In genomic region chr17:38897176-38897575, GRCh38 we compare ENCODE assay signal across 11 cellular contexts. TPM values are rescaled to one million over a fixed set of nuclear protein-coding genes. Genes with fewer than 3 reads are reported as not detected.
DNase-seq lines count a peak whose midpoint lies in the region; ATAC-seq and TF ChIP-seq lines count a peak whose summit lies in the region.
"Had no signal": no experiment of that assay in that cellular context is flagged by ENCODE, and none has a peak within 500 bp of the region (broad histone marks: within the 10 kb centered on the region; RNA-seq: fewer than 3 reads in every experiment).

No MANE protein-coding gene starts in this region.

- H3K27ac Mint-ChIP-seq in activated B cell treated with CpG ODN at 0.5 μM for 24 hours (peak overlapping the region; percentile 93), endodermal cell (no peak overlapping the region)

- intact Hi-C loops in activated B cell treated with CpG ODN at 0.5 μM for 24 hours (cut with micrococcal nuclease) = no loop called here
- intact Hi-C loops in Right ventricle myocardium superior (cut with DNase I) = no loop called here
- intact Hi-C loops in gastrocnemius medialis (cut with DNase I; ENCODE audit: low total_unique reads) = no loop called here

- H3K9me3 ChIP-seq in gastrocnemius medialis = no peaks in the 10 kb centered on the region
- H3K9me3 ChIP-seq in endodermal cell (ENCODE audit: control insufficient read depth, low read length) = no peaks in the 10 kb centered on the region

- H3K4me3 Mint-ChIP-seq in activated B cell treated with CpG ODN at 0.5 μM for 24 hours = no peak overlapping the region
- H3K4me3 Mint-ChIP-seq in endodermal cell = no peak overlapping the region

- CTCF ChIA-PET in activated B cell treated with CpG ODN at 0.5 μM for 24 hours (lab: Charles Lee) = interaction anchor here (0.9 to 3.4 kb wide), 3 partner anchors 26 to 256 kb away, joined by 3 to 21 read pairs (median 3); partner anchors contain the start of gene LASP1

- ATAC-seq in activated B cell treated with CpG ODN at 0.5 μM for 24 hours (ENCODE audit: low read depth) (no peak), Right ventricle myocardium superior (ENCODE audit: poor library complexity) (peak; percentile 73), gastrocnemius medialis (peak; percentile 43 to 47), GM18502 (IDR thresholded peaks at IDR 0.05; ENCODE audit: poor library complexity, unreplicated experiment) (no peak), GM21367 (IDR thresholded peaks at IDR 0.05; ENCODE audit: unreplicated experiment) (no peak)
- ATAC-seq: activated T-cell treated with anti-CD3 and anti-CD28 coated beads, Interleukin-2, amount 50 U/mL, for 4 hours; foreskin keratinocyte had no signal

- H3K4me3 ChIP-seq in gastrocnemius medialis (no peak overlapping the region), endodermal cell (ENCODE audit: low read length) (no peak overlapping the region)

- WGBS in endodermal cell (ENCODE audit: insufficient coverage in 1 of 2, insufficient read length in 1 of 2), 2 experiments = 93 to 95% methylated on average over 3 to 6 of the region's 6 CpGs

- H3K36me3 Mint-ChIP-seq in activated B cell treated with CpG ODN at 0.5 μM for 24 hours (ENCODE audit: low read depth) (peaks cover 52% of the 10 kb centered on the region), endodermal cell (ENCODE audit: low read depth) (peaks cover 48% of the 10 kb centered on the region)

- H3K4me1 Mint-ChIP-seq in activated B cell treated with CpG ODN at 0.5 μM for 24 hours = peaks cover 41% of the 10 kb centered on the region
- H3K4me1 Mint-ChIP-seq in endodermal cell = peaks cover 24% of the 10 kb centered on the region

- POLR2A ChIA-PET in activated B cell treated with CpG ODN at 0.5 μM for 24 hours (lab: Charles Lee) = interaction anchor here (2.3 to 6.7 kb wide), 6 partner anchors 12 to 72 kb away, joined by 9 to 256 read pairs (median 24); partner anchors contain the start of genes CWC25, LASP1, LASP1NB and RPL23

- H3K36me3 ChIP-seq in gastrocnemius medialis (no peaks in the 10 kb centered on the region), endodermal cell (ENCODE audit: control insufficient read depth, insufficient read depth, low read length) (peaks cover 73% of the 10 kb centered on the region)

- TF ChIP-seq CTCF in activated B cell treated with CpG ODN at 0.5 μM for 24 hours (IDR thresholded peaks at IDR 0.05) (no peak), gastrocnemius medialis (IDR thresholded peaks at IDR 0.05 in 4 of 5, conservative IDR thresholded peaks at IDR 0.05 in 1 of 5) (no peak), endodermal cell (conservative IDR thresholded peaks at IDR 0.05) (no peak)

- TF ChIP-seq POLR2A in gastrocnemius medialis (IDR thresholded peaks at IDR 0.05) = no peak

- H3K4me1 ChIP-seq in gastrocnemius medialis (peaks cover 59 to 69% of the 10 kb centered on the region in 2 donors), endodermal cell (ENCODE audit: control insufficient read depth, insufficient read depth, low read length) (peaks cover 4% of the 10 kb centered on the region)

- H3K27me3 ChIP-seq in gastrocnemius medialis (no peaks in the 10 kb centered on the region), endodermal cell (ENCODE audit: control insufficient read depth, insufficient read depth, low read length, poor library complexity, severe bottlenecking) (no peaks in the 10 kb centered on the region)
- H3K27me3 ChIP-seq: foreskin keratinocyte had no signal

- no peaks in the 10 kb centered on the region for H3K27me3 Mint-ChIP-seq in activated B cell treated with CpG ODN at 0.5 μM for 24 hours
- H3K27me3 Mint-ChIP-seq in endodermal cell (ENCODE audit: insufficient read depth) = no peaks in the 10 kb centered on the region

- in situ Hi-C loops in gastrocnemius medialis (cut with MboI; ENCODE audit: low sequenced_read_pairs in 4 of 4) = loop anchor here in 1 of 4 donors (25.0 kb wide), 1 partner anchor 90 kb away; no protein-coding TSS in a partner anchor

- H3K27ac ChIP-seq in gastrocnemius medialis = peak overlapping the region; percentile 64 to 81 (median 76)
- H3K27ac ChIP-seq in endodermal cell (ENCODE audit: low read depth, low read length) = no peak overlapping the region
- H3K27ac ChIP-seq: foreskin keratinocyte had no signal

- peak; percentile 61 for DNase-seq in DMS 273 treated with DMSO at 0.1 percent for 48 hours (lab: John Stamatoyannopoulos, UW)
- DNase-seq in activated B cell treated with CpG ODN at 0.5 μM for 24 hours = no peak
- DNase-seq in Right ventricle myocardium superior = peak; percentile 92
- DNase-seq in gastrocnemius medialis = peak; percentile 63 to 85
- no peak for DNase-seq in endodermal cell
- DNase-seq in inferior parietal cortex (ENCODE audit: extremely low spot score) = no peak
- DNase-seq: activated T-cell treated with anti-CD3 and anti-CD28 coated beads, Interleukin-2, amount 50 U/mL, for 4 hours; foreskin keratinocyte; GDM1 had no signal

- H3K9me3 Mint-ChIP-seq in activated B cell treated with CpG ODN at 0.5 μM for 24 hours (no peaks in the 10 kb centered on the region), endodermal cell (no peaks in the 10 kb centered on the region)
- H3K9me3 Mint-ChIP-seq: activated T-cell treated with anti-CD3 and anti-CD28 coated beads, Interleukin-2, amount 50 U/mL, for 4 hours had no signal

- H3K9ac ChIP-seq in endodermal cell (ENCODE audit: extremely low read depth, low read length, poor library complexity, severe bottlenecking) = no peak overlapping the region

RNA-seq across cellular contexts. Expression of gene LASP1, which starts 27.3 kb away (rescaled TPM):
- total RNA-seq in activated B cell treated with CpG ODN at 0.5 μM for 24 hours (117 and 127 TPM in 2 replicates), Right ventricle myocardium superior (31.7 TPM), gastrocnemius medialis (10 to 100 TPM; 10.7 to 24.1 (median 20.5) TPM), endodermal cell (100 to 1,000 TPM; 168 to 177 TPM)
- 102 TPM for polyA plus RNA-seq in endodermal cell (2013, experiment 1 of 2)
- polyA plus RNA-seq in endodermal cell (2013, experiment 2 of 2) = 102 TPM

RNA-seq across cellular contexts. Expression of gene RPL23, which starts 43.7 kb away (rescaled TPM):
- total RNA-seq in activated B cell treated with CpG ODN at 0.5 μM for 24 hours (2,652 and 3,293 TPM in 2 replicates), Right ventricle myocardium superior (767 TPM), gastrocnemius medialis (1,000 to 10,000 TPM in 1 of 4 donors, 100 to 1,000 TPM in 3; 878 to 1,126 (median 955) TPM), endodermal cell (1,000 to 10,000 TPM; 1,194 to 1,262 TPM)
- polyA plus RNA-seq in endodermal cell (2013, experiment 1 of 2) = 2,291 TPM
- polyA plus RNA-seq in endodermal cell (2013, experiment 2 of 2) = 2,039 TPM

Comparison
In these comparisons a context has a peak if more than half of its experiments do, and no peak if none do; other contexts are left out.
1. DNase-seq: peak in DMS 273 treated with DMSO at 0.1 percent for 48 hours (single experiment), Right ventricle myocardium superior (single experiment) and gastrocnemius medialis (2 of 2); none in activated B cell treated with CpG ODN at 0.5 μM for 24 hours (single experiment), endodermal cell (single experiment) and inferior parietal cortex (single experiment).
2. ATAC-seq: peak in Right ventricle myocardium superior (single experiment) and gastrocnemius medialis (2 of 2); none in activated B cell treated with CpG ODN at 0.5 μM for 24 hours (single experiment), GM18502 (single experiment) and GM21367 (single experiment).